Comparison of ENCODE assay signal across 23 cellular contexts in the genomic region with DNA sequence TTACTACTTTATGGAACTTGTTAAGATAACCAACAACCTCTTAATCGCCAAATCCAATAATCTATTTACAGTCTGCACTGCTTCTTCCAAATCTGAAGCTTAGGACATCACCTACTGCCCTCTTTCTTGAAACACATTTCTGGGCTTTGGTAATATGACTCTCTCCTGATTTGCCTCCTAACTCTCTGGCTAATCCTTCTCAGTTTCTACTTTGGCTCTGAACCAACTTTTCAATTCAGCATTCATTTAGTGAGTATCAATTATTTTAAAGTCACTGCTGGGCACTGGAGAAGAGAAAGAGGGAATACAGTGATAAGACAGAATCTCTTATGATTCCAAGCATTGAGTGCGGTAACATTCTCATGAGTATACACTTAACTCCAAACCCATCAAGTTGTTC.
DNase-seq lines count a peak whose midpoint lies in the region; ATAC-seq and TF ChIP-seq lines count a peak whose summit lies in the region.
"Had no signal": no experiment of that assay in that cellular context is flagged by ENCODE, and none has a peak within 500 bp of the region (broad histone marks: within the 10 kb centered on the region; RNA-seq: fewer than 3 reads in every experiment).

No MANE protein-coding gene starts in this region.

- ATAC-seq in GM21737 (IDR thresholded peaks at IDR 0.05; ENCODE audit: unreplicated experiment), result no peak
- ATAC-seq: activated naive CD8-positive, alpha-beta T cell treated with anti-CD3 and anti-CD28 coated beads, Interleukin-2, amount 50 U/mL, for 24 hours; naive thymus-derived CD4-positive, alpha-beta T cell had no signal

- H2AK5ac ChIP-seq in H9 (ENCODE audit: insufficient read length, low read length), result no peak overlapping the region

- peaks cover 0 to 9% (median 9%) of the 10 kb centered on the region in 3 experiments; a peak in 6 of 7 replicates for H3K36me3 Mint-ChIP-seq in H9 (ENCODE audit: insufficient read depth in 1 of 3, low read depth in 3 of 3)

- H3K79me2 ChIP-seq in H9 (ENCODE audit: insufficient read depth, low read length), result no peaks in the 10 kb centered on the region

- no peak for TF ChIP-seq POLR2A in ovary (IDR thresholded peaks at IDR 0.05)

- no peak overlapping the region for H3T11ph ChIP-seq in H9 (ENCODE audit: low read length)

- H3K27me3 ChIP-seq in H9 (ENCODE audit: insufficient read depth, low read length) (no peaks in the 10 kb centered on the region), ovary (no peaks in the 10 kb centered on the region)
- H3K27me3 ChIP-seq: esophagus muscularis mucosa had no signal

- H3K9me3 ChIP-seq in H9 (ENCODE audit: control insufficient read depth, low read depth, low read length) (no peaks in the 10 kb centered on the region), ovary (no peaks in the 10 kb centered on the region)

- no peaks in the 10 kb centered on the region for H3K79me1 ChIP-seq in H9 (ENCODE audit: insufficient read depth, low read depth, low read length, poor library complexity, severe bottlenecking)

- no peak for TF ChIP-seq CTCF in H9 (conservative IDR thresholded peaks at IDR 0.05)
- TF ChIP-seq CTCF in foreskin fibroblast (IDR thresholded peaks at IDR 0.05; ENCODE audit: low read depth, low read length), result no peak
- TF ChIP-seq CTCF in ovary (IDR thresholded peaks at IDR 0.05), result no peak

- H3K56ac ChIP-seq in H9 (ENCODE audit: insufficient read length, low read depth, low read length), result no peak overlapping the region

- H3K4me3 Mint-ChIP-seq in H9, result no peak overlapping the region
- H3K4me3 Mint-ChIP-seq: activated B cell treated with CpG ODN at 0.5 μM for 24 hours; activated CD4-positive, alpha-beta memory T cell treated with anti-CD3 and anti-CD28 coated beads for 36 hours; activated naive CD8-positive, alpha-beta T cell treated with anti-CD3 and anti-CD28 coated beads, Interleukin-2, amount 50 U/mL, for 24 hours; CD4-positive, alpha-beta T cell; naive thymus-derived CD4-positive, alpha-beta T cell had no signal

- no peak overlapping the region for H3K14ac ChIP-seq in H9 (ENCODE audit: insufficient read depth, low read length)

- H3K27ac Mint-ChIP-seq in H9, result peak overlapping the region in 2 of 3 experiments; percentile 6 to 39; a peak in 2 of 7 replicates
- H3K27ac Mint-ChIP-seq: activated B cell treated with CpG ODN at 0.5 μM for 24 hours; activated CD4-positive, alpha-beta memory T cell treated with anti-CD3 and anti-CD28 coated beads for 36 hours; activated naive CD8-positive, alpha-beta T cell treated with anti-CD3 and anti-CD28 coated beads, Interleukin-2, amount 50 U/mL, for 24 hours; CD4-positive, alpha-beta T cell; naive thymus-derived CD4-positive, alpha-beta T cell had no signal

- no peak overlapping the region for H3K18ac ChIP-seq in H9 (ENCODE audit: insufficient read length, low read depth, low read length)

- H3K36me3 ChIP-seq in ovary, result no peaks in the 10 kb centered on the region

- no peak overlapping the region for H3K4ac ChIP-seq in H9 (ENCODE audit: low read depth, low read length)

- H2BK12ac ChIP-seq in H9 (ENCODE audit: insufficient read length, low read depth, low read length), result no peak overlapping the region

- no peak overlapping the region for H4K5ac ChIP-seq in H9 (ENCODE audit: insufficient read length, low read depth, low read length)

- H3K27ac ChIP-seq in H9 (ENCODE audit: insufficient read length, low read depth, low read length) (no peak overlapping the region), ovary (no peak overlapping the region)
- H3K27ac ChIP-seq: esophagus muscularis mucosa, thoracic aorta had no signal

- no peak overlapping the region for H3K4me3 ChIP-seq in foreskin fibroblast (ENCODE audit: low read depth in 1 of 2, low read length in 2 of 2)
- no peak overlapping the region for H3K4me3 ChIP-seq in ovary
- H3K4me3 ChIP-seq: esophagus muscularis mucosa, smooth muscle cell, thoracic aorta had no signal

- in situ Hi-C loops in G401 (cut with HindIII; ENCODE audit: low sequenced_read_pairs), result no loop called here

- no peak overlapping the region for H3K4me2 ChIP-seq in H9 (ENCODE audit: insufficient read depth, insufficient read length, low read length)
- H3K4me2 ChIP-seq: smooth muscle cell had no signal

- peaks cover 7 to 12% of the 10 kb centered on the region in 2 experiments; a peak in 4 of 5 replicates for H3K9me3 Mint-ChIP-seq in H9

- no peak overlapping the region for H3K9ac ChIP-seq in H9 (ENCODE audit: extremely low read depth, insufficient read length, low read length)

- no peak overlapping the region for H4K8ac ChIP-seq in H9 (replicated peaks; ENCODE audit: insufficient read length, low read depth, low read length)

- intact Hi-C loops in ovary (cut with DNase I), result no loop called here

- H2BK120ac ChIP-seq in H9 (ENCODE audit: low read depth, low read length, poor library complexity, severe bottlenecking), result no peak overlapping the region

- no peak overlapping the region for H3K23ac ChIP-seq in H9 (ENCODE audit: insufficient read length, low read depth, low read length)

- no peaks in the 10 kb centered on the region for H3K4me1 ChIP-seq in H9 (ENCODE audit: insufficient read depth, low read length)
- H3K4me1 ChIP-seq in ovary (ENCODE audit: insufficient read depth), result no peaks in the 10 kb centered on the region
- H3K4me1 ChIP-seq: esophagus muscularis mucosa had no signal

- H3K27me3 Mint-ChIP-seq in H9 (ENCODE audit: low read depth), result no peaks in the 10 kb centered on the region
- H3K27me3 Mint-ChIP-seq: activated B cell treated with CpG ODN at 0.5 μM for 24 hours; activated CD4-positive, alpha-beta memory T cell treated with anti-CD3 and anti-CD28 coated beads for 36 hours; activated naive CD8-positive, alpha-beta T cell treated with anti-CD3 and anti-CD28 coated beads, Interleukin-2, amount 50 U/mL, for 24 hours; CD4-positive, alpha-beta T cell; naive thymus-derived CD4-positive, alpha-beta T cell had no signal

- TF ChIP-seq EP300 in ovary (IDR thresholded peaks at IDR 0.05), result no peak

- no peak overlapping the region for H2BK15ac ChIP-seq in H9 (ENCODE audit: low read depth, low read length)

- H2BK20ac ChIP-seq in H9 (ENCODE audit: low read depth, low read length, poor library complexity, severe bottlenecking), result no peak overlapping the region

- H2AFZ ChIP-seq in H9 (ENCODE audit: low read length), result no peak overlapping the region

- H4K20me1 ChIP-seq in H9 (ENCODE audit: control insufficient read depth, insufficient read depth, insufficient read length), result no peaks in the 10 kb centered on the region

- H3K23me2 ChIP-seq in H9 (ENCODE audit: insufficient read length, low read depth, low read length, poor library complexity, severe bottlenecking), result no peaks in the 10 kb centered on the region

- H2BK5ac ChIP-seq in H9 (ENCODE audit: insufficient read length, low read length), result no peak overlapping the region

- DNase-seq in H9 (no peak), NCI-H1417 treated with DMSO at 0.1 percent for 48 hours (lab: John Stamatoyannopoulos, UW) (peak; percentile 21), NCI-H69 (lab: John Stamatoyannopoulos, UW) (peak; percentile 94), foreskin fibroblast (peak; percentile 28 to 57), G401 (ENCODE audit: low spot score) (no peak), ovary (no peak)
- DNase-seq: activated B cell treated with CpG ODN at 0.5 μM for 24 hours; activated CD4-positive, alpha-beta memory T cell treated with anti-CD3 and anti-CD28 coated beads for 36 hours; activated gamma-delta T cell; activated naive CD8-positive, alpha-beta T cell treated with anti-CD3 and anti-CD28 coated beads, Interleukin-2, amount 50 U/mL, for 24 hours; CD4-positive, alpha-beta T cell; effector memory CD4-positive, alpha-beta T cell; mesendoderm; naive thymus-derived CD4-positive, alpha-beta T cell; NCI-H1694; occipital lobe; RPMI8226; stimulated activated naive CD4-positive, alpha-beta T cell treated with Interleukin-2 at 50 U/mL for 16 hours; T1000 had no signal

- WGBS in H9 (ENCODE audit: extremely low coverage, insufficient read length, low lambda C conversion rate), result 100% methylated on average over 1 of the region's 2 CpGs
- 93 to 99% (median 98%) methylated on average over 2 of the region's 2 CpGs for WGBS in ovary, 3 donors

- H4K91ac ChIP-seq in H9 (ENCODE audit: insufficient read length, low read depth, low read length), result no peak overlapping the region

- peaks cover 0 to 5% of the 10 kb centered on the region in 2 experiments; a peak in 1 of 4 replicates for H3K4me1 Mint-ChIP-seq in H9
- H3K4me1 Mint-ChIP-seq: activated B cell treated with CpG ODN at 0.5 μM for 24 hours had no signal

Comparison
In these comparisons a context has a peak if more than half of its experiments do, and no peak if none do; other contexts are left out.
1. DNase-seq: peak in NCI-H1417 treated with DMSO at 0.1 percent for 48 hours (single experiment), NCI-H69 (single experiment) and foreskin fibroblast (2 of 2); none in H9 (single experiment), G401 (single experiment) and ovary (0 of 5).